18 cellular contexts compared by ENCODE assay signal in genomic region chr1:55316494-55316893, GRCh38.
"Had no signal": no experiment of that assay in that cellular context is flagged by ENCODE, and none has a peak within 500 bp of the region (broad histone marks: within the 10 kb centered on the region; RNA-seq: fewer than 3 reads in every experiment).

No MANE protein-coding gene starts in this region.

- H3K9me3 Mint-ChIP-seq: natural killer cell treated with Interleukin-12 subunit alpha and Interleukin-12 subunit beta and Interleukin-15 and Interleukin-18, amount 100 ng/mL, for 72 hours had no signal

- H3K4me3 ChIP-seq: colonic mucosa, left lung, lower lobe of right lung, sigmoid colon, skin epidermis, stomach, thoracic aorta, transverse colon had no signal

- ATAC-seq: esophagus mucosa; left lung; lower lobe of right lung; natural killer cell treated with Interleukin-12 subunit alpha and Interleukin-12 subunit beta and Interleukin-15 and Interleukin-18, amount 100 ng/mL, for 72 hours had no signal

- H3K36me3 Mint-ChIP-seq: natural killer cell treated with Interleukin-12 subunit alpha and Interleukin-12 subunit beta and Interleukin-15 and Interleukin-18, amount 100 ng/mL, for 72 hours had no signal

- DNase-seq: colonic mucosa; effector CD4-positive, alpha-beta T cell; islet precursor cell; left lung; lower lobe of right lung; mesenchymal stem cell; midbrain; occipital lobe; sigmoid colon; stimulated activated CD4-positive, alpha-beta T cell treated with anti-CD3 and anti-CD28 coated beads, Interleukin-12 subunit alpha, Interleukin-12 subunit beta, amount 100 ng/mL, for 4 hours; stomach; substantia nigra; transverse colon had no signal

- H3K4me1 ChIP-seq: colonic mucosa, parathyroid adenoma, stomach, transverse colon had no signal

- H3K79me2 ChIP-seq: parathyroid adenoma had no signal

- H3K27ac ChIP-seq: colonic mucosa, left lung, lower lobe of right lung, parathyroid adenoma, sigmoid colon, skin epidermis, stomach, thoracic aorta, transverse colon had no signal

- H3K9ac ChIP-seq: parathyroid adenoma had no signal

- H3K36me3 ChIP-seq: colonic mucosa, left lung, lower lobe of right lung, sigmoid colon, stomach, thoracic aorta, transverse colon had no signal

- H3K27me3 ChIP-seq: colonic mucosa, left lung, sigmoid colon, stomach, transverse colon had no signal

- H3K9me3 ChIP-seq: colonic mucosa, left lung, lower lobe of right lung, sigmoid colon, stomach, thoracic aorta, transverse colon had no signal

- H2AFZ ChIP-seq: parathyroid adenoma had no signal

- H3K4me3 Mint-ChIP-seq: natural killer cell treated with Interleukin-12 subunit alpha and Interleukin-12 subunit beta and Interleukin-15 and Interleukin-18, amount 100 ng/mL, for 72 hours had no signal

- H3K27ac Mint-ChIP-seq: natural killer cell treated with Interleukin-12 subunit alpha and Interleukin-12 subunit beta and Interleukin-15 and Interleukin-18, amount 100 ng/mL, for 72 hours had no signal
